8 cellular contexts compared by ENCODE assay signal in genomic region chrX:37745354-37745753, GRCh38. TPM values are rescaled to one million over a fixed set of nuclear protein-coding genes. Genes with fewer than 3 reads are reported as not detected.
DNase-seq lines count a peak whose midpoint lies in the region; ATAC-seq, FAIRE-seq and TF ChIP-seq lines count a peak whose summit lies in the region.

No MANE protein-coding gene starts in this region.

- no peak overlapping the region for H3K27ac Mint-ChIP-seq in Calu3 (ENCODE audit: unreplicated experiment)

- H3K27ac ChIP-seq in thoracic aorta = no peak overlapping the region

- no peaks in the 10 kb centered on the region for H3K27me3 Mint-ChIP-seq in Calu3 (ENCODE audit: unreplicated experiment)

- H3K4me3 Mint-ChIP-seq in Calu3 (ENCODE audit: low read depth, unreplicated experiment) = no peak overlapping the region

- peaks cover 17% of the 10 kb centered on the region for H3K4me1 Mint-ChIP-seq in Calu3 (ENCODE audit: low read depth, unreplicated experiment)

- ATAC-seq in GM21515 (IDR thresholded peaks at IDR 0.05; ENCODE audit: unreplicated experiment) (peak; percentile 46), thoracic aorta (ENCODE audit: insufficient number of reproducible peaks, low FRiP score, low read depth) (no peak)

- TF ChIP-seq CTCF in Calu3 (IDR thresholded peaks at IDR 0.05; ENCODE audit: unreplicated experiment) (peak; percentile 62), thoracic aorta (IDR thresholded peaks at IDR 0.05) (peak; percentile 60)

- peak; percentile 72 for FAIRE-seq in RCC 7860 (lab: Jason Lieb, UNC)

- DNase-seq in Calu3 = peak; percentile 76
- peak; percentile 84 for DNase-seq in KBM-7
- peak; percentile 5 for DNase-seq in RCC 7860 (ENCODE audit: low spot score)
- peak; percentile 29 to 56 for DNase-seq in activated T-helper 1 cell treated with anti-CD3 and anti-CD28 coated beads, Interleukin-2, amount 50 U/mL, for 16 hours (ENCODE audit: low read depth in 1 of 2, low spot score in 1 of 2)
- peak; percentile 46 for DNase-seq in fibroblast of the conjunctiva (ENCODE audit: low read depth)
- peak; percentile 4 for DNase-seq in occipital lobe (lab: John Stamatoyannopoulos, UW)
- DNase-seq in thoracic aorta (ENCODE audit: low spot score) = no peak

- intact Hi-C loops in Calu3 (cut with micrococcal nuclease; ENCODE audit: unreplicated experiment) = loop anchor here (1.0 to 5.0 kb wide), 3 partner anchors 80 to 430 kb away; no protein-coding TSS in a partner anchor

- H3K9me3 Mint-ChIP-seq in Calu3 (ENCODE audit: low read depth, unreplicated experiment) = no peaks in the 10 kb centered on the region

- CTCF ChIA-PET in Calu3 (lab: Charles Lee) = interaction anchor here (0.7 to 2.3 kb wide), 3 partner anchors 11 to 159 kb away, joined by 3 to 23 read pairs (median 4); no protein-coding TSS in a partner anchor

- H3K27me3 ChIP-seq in thoracic aorta (replicated peaks; ENCODE audit: insufficient read depth) = no peaks in the 10 kb centered on the region

- no peak overlapping the region for H3K4me3 ChIP-seq in thoracic aorta

- no peaks in the 10 kb centered on the region for H3K9me3 ChIP-seq in thoracic aorta

- no peaks in the 10 kb centered on the region for H3K4me1 ChIP-seq in thoracic aorta (ENCODE audit: control insufficient read depth in 1 of 2, low read depth in 2 of 2)

- in situ Hi-C loops in KBM-7 (cut with MboI; ENCODE audit: low pct_unique_long_range_greater_than_20kb, low sequenced_read_pairs) = no loop called here

- no TSS peak for BruUV-seq in Calu3 (replicated peaks; lab: Mats Ljungman, UMichigan)

- no peaks in the 10 kb centered on the region for H3K36me3 ChIP-seq in thoracic aorta

- H3K36me3 Mint-ChIP-seq in Calu3 (ENCODE audit: insufficient read depth, unreplicated experiment) = peaks cover 6% of the 10 kb centered on the region

RNA-seq across cellular contexts. Expression of gene CYBB, which starts 34.5 kb away (rescaled TPM):
- total RNA-seq in Calu3 (2022) (1.8 and 2.1 TPM in 2 replicates), occipital lobe (16.4 TPM), thoracic aorta (10 to 100 TPM; 38.7 to 39.9 TPM)

RNA-seq across cellular contexts. Expression of gene XK, which starts 59.8 kb away (rescaled TPM):
- 11.3 and 14.7 TPM in 2 replicates for total RNA-seq in Calu3 (2022)
- 3.3 TPM for total RNA-seq in occipital lobe
- total RNA-seq in thoracic aorta = 1 to 10 TPM; 1.5 to 1.6 TPM
